Comparison of ENCODE assay signal across 10 cellular contexts in the genomic region with DNA sequence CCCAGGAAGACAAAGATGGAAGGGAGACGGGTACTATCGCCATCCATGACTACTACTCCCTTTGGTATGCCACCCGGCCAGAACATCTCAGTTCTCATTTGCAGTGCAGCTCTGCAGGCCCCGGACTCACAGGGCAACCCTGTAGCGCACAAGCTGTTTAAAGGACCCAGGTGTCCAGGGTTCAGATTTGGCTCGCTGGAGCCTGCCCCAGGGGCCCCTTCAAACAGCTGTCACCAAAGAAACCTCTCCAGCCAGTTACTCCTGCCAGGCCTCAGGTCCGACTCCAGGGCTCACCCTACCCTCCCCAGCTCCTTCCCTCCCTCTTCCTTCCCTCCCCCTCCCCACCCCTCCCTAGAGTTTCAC. TPM values are rescaled to one million over a fixed set of nuclear protein-coding genes. Genes with fewer than 3 reads are reported as not detected.
A peak's percentile ranks its signal among the peaks of the same experiment; 100 is the strongest.
DNase-seq lines count a peak whose midpoint lies in the region; ATAC-seq and TF ChIP-seq lines count a peak whose summit lies in the region.
"Had no signal": no experiment of that assay in that cellular context is flagged by ENCODE, and none has a peak within 500 bp of the region (broad histone marks: within the 10 kb centered on the region; RNA-seq: fewer than 3 reads in every experiment).

No MANE protein-coding gene starts in this region.

- H3K36me3 ChIP-seq in mesodermal cell (ENCODE audit: control insufficient read depth, insufficient read depth, low read length): no peaks in the 10 kb centered on the region
- no peaks in the 10 kb centered on the region for H3K36me3 ChIP-seq in tibial nerve

- peaks cover 33% of the 10 kb centered on the region for H3K4me1 Mint-ChIP-seq in activated T-cell treated with anti-CD3 and anti-CD28 coated beads, Interleukin-2, amount 50 U/mL, for 4 hours (ENCODE audit: low read depth)
- H3K4me1 Mint-ChIP-seq in activated naive CD8-positive, alpha-beta T cell treated with anti-CD3 and anti-CD28 coated beads, Interleukin-2, amount 50 U/mL, for 24 hours: peaks cover 42% of the 10 kb centered on the region

- no peak for TF ChIP-seq CTCF in tibial nerve (IDR thresholded peaks at IDR 0.05)

- no peaks in the 10 kb centered on the region for H3K9me3 Mint-ChIP-seq in activated T-cell treated with anti-CD3 and anti-CD28 coated beads, Interleukin-2, amount 50 U/mL, for 4 hours
- no peaks in the 10 kb centered on the region for H3K9me3 Mint-ChIP-seq in activated naive CD8-positive, alpha-beta T cell treated with anti-CD3 and anti-CD28 coated beads, Interleukin-2, amount 50 U/mL, for 24 hours

- no peak for TF ChIP-seq EP300 in tibial nerve (IDR thresholded peaks at IDR 0.05)

- H3K4me3 ChIP-seq in mesodermal cell (ENCODE audit: extremely low read depth, insufficient read depth, low read length, poor library complexity, severe bottlenecking) (no peak overlapping the region), tibial nerve (peak overlapping the region; percentile 3 to 44 (median 20))

- H3K27me3 Mint-ChIP-seq in activated T-cell treated with anti-CD3 and anti-CD28 coated beads, Interleukin-2, amount 50 U/mL, for 4 hours (ENCODE audit: low read depth): no peaks in the 10 kb centered on the region
- no peaks in the 10 kb centered on the region for H3K27me3 Mint-ChIP-seq in activated naive CD8-positive, alpha-beta T cell treated with anti-CD3 and anti-CD28 coated beads, Interleukin-2, amount 50 U/mL, for 24 hours

- H3K4me1 ChIP-seq in mesodermal cell (ENCODE audit: control insufficient read depth, insufficient read depth, low read length, poor library complexity, severe bottlenecking) (peaks cover 26% of the 10 kb centered on the region), tibial nerve (peaks cover 0 to 41% (median 25%) of the 10 kb centered on the region in 4 donors)

- no peak for TF ChIP-seq POLR2A in tibial nerve (IDR thresholded peaks at IDR 0.05)

- DNase-seq in activated T-cell treated with anti-CD3 and anti-CD28 coated beads, Interleukin-2, amount 50 U/mL, for 4 hours: no peak
- DNase-seq in activated T-cell treated with anti-CD3 and anti-CD28 coated beads for 4 hours (no peak), tibial nerve (ENCODE audit: low spot score in 2 of 2) (no peak), CD1c-positive myeloid dendritic cell (ENCODE audit: extremely low spot score) (no peak), NCI-H526 (lab: John Stamatoyannopoulos, UW) (no peak)
- no peak for DNase-seq in activated naive CD8-positive, alpha-beta T cell treated with anti-CD3 and anti-CD28 coated beads, Interleukin-2, amount 50 U/mL, for 24 hours
- DNase-seq: stimulated activated CD4-positive, alpha-beta T cell treated with anti-CD3 and anti-CD28 coated beads, Interleukin-2, amount 100 ng/mL, for 24 hours had no signal

- no peaks in the 10 kb centered on the region for H3K36me3 Mint-ChIP-seq in activated T-cell treated with anti-CD3 and anti-CD28 coated beads, Interleukin-2, amount 50 U/mL, for 4 hours (ENCODE audit: insufficient read depth)
- H3K36me3 Mint-ChIP-seq in activated naive CD8-positive, alpha-beta T cell treated with anti-CD3 and anti-CD28 coated beads, Interleukin-2, amount 50 U/mL, for 24 hours (ENCODE audit: low read depth): no peaks in the 10 kb centered on the region

- 41 to 82% methylated on average over 4 to 5 of the region's 7 CpGs for WGBS in mesodermal cell (ENCODE audit: insufficient coverage in 2 of 2), 2 experiments
- 25 to 27% methylated on average over 5 to 7 of the region's 7 CpGs for WGBS in tibial nerve, 2 donors

- H3K4me3 Mint-ChIP-seq in activated T-cell treated with anti-CD3 and anti-CD28 coated beads, Interleukin-2, amount 50 U/mL, for 4 hours: peak overlapping the region; percentile 24
- no peak overlapping the region for H3K4me3 Mint-ChIP-seq in activated naive CD8-positive, alpha-beta T cell treated with anti-CD3 and anti-CD28 coated beads, Interleukin-2, amount 50 U/mL, for 24 hours

- no peaks in the 10 kb centered on the region for H3K27me3 ChIP-seq in tibial nerve

- H3K27ac ChIP-seq in mesodermal cell (ENCODE audit: low read depth, low read length, severe bottlenecking): peak overlapping the region; percentile 94
- peak overlapping the region; percentile 82 to 96 (median 91) for H3K27ac ChIP-seq in tibial nerve

- H3K9me3 ChIP-seq in mesodermal cell (ENCODE audit: control insufficient read depth, low read length) (no peaks in the 10 kb centered on the region), tibial nerve (peaks cover 0 to 7% (median 0%) of the 10 kb centered on the region in 4 donors)

- no peak for ATAC-seq in activated T-cell treated with anti-CD3 and anti-CD28 coated beads, Interleukin-2, amount 50 U/mL, for 4 hours
- no peak for ATAC-seq in activated naive CD8-positive, alpha-beta T cell treated with anti-CD3 and anti-CD28 coated beads, Interleukin-2, amount 50 U/mL, for 24 hours
- no peak for ATAC-seq in activated CD4-positive, CD25-positive, alpha-beta regulatory T cell treated with anti-CD3 and anti-CD28 coated beads, Interleukin-2, amount 50 U/mL, for 24 hours

- H3K27ac Mint-ChIP-seq in activated naive CD8-positive, alpha-beta T cell treated with anti-CD3 and anti-CD28 coated beads, Interleukin-2, amount 50 U/mL, for 24 hours: peak overlapping the region; percentile 31

RNA-seq across cellular contexts. Expression of gene CHD4, which starts 5.5 kb away (rescaled TPM):
- 100 to 1,000 TPM; 311 to 336 (median 332) TPM for total RNA-seq in activated T-cell treated with anti-CD3 and anti-CD28 coated beads, Interleukin-2, amount 50 U/mL, for 4 hours
- polyA plus RNA-seq in mesodermal cell (2013, experiment 1 of 2): 261 TPM
- polyA plus RNA-seq in mesodermal cell (2013, experiment 2 of 2): 233 TPM
- total RNA-seq in tibial nerve: 100 to 1,000 TPM; 192 to 256 (median 242) TPM

RNA-seq across cellular contexts. Expression of gene LPAR5, which starts 23.1 kb away (rescaled TPM):
- 1 to 10 TPM; 3.8 to 5.5 (median 5.1) TPM for total RNA-seq in activated T-cell treated with anti-CD3 and anti-CD28 coated beads, Interleukin-2, amount 50 U/mL, for 4 hours
- polyA plus RNA-seq in mesodermal cell (2013, experiment 1 of 2): 3.2 TPM
- 1.7 TPM for polyA plus RNA-seq in mesodermal cell (2013, experiment 2 of 2)
- total RNA-seq in tibial nerve: 10 to 100 TPM in 1 of 4 donors, 1 to 10 TPM in 3; 1.8 to 11.4 (median 3.2) TPM
- total RNA-seq: M059J had no signal

RNA-seq across cellular contexts. Expression of gene ACRBP, which starts 34.6 kb away (rescaled TPM):
- total RNA-seq in activated T-cell treated with anti-CD3 and anti-CD28 coated beads, Interleukin-2, amount 50 U/mL, for 4 hours: 1 to 10 TPM in 1 of 3 donors, under 1 TPM in 2; 0.65 to 1.3 (median 0.71) TPM
- polyA plus RNA-seq in mesodermal cell (2013, experiment 1 of 2): 6.3 TPM
- polyA plus RNA-seq in mesodermal cell (2013, experiment 2 of 2): 4.0 TPM
- 1 to 10 TPM in 3 of 4 donors, under 1 TPM in 1; 0.30 to 2.4 (median 2.0) TPM for total RNA-seq in tibial nerve
- total RNA-seq: M059J had no signal

RNA-seq across cellular contexts. Expression of gene NOP2, which starts 44.5 kb away (rescaled TPM):
- total RNA-seq in activated T-cell treated with anti-CD3 and anti-CD28 coated beads, Interleukin-2, amount 50 U/mL, for 4 hours: 100 to 1,000 TPM; 267 to 300 (median 270) TPM
- 34.8 TPM for polyA plus RNA-seq in mesodermal cell (2013, experiment 1 of 2)
- polyA plus RNA-seq in mesodermal cell (2013, experiment 2 of 2): 34.5 TPM
- total RNA-seq in tibial nerve: 10 to 100 TPM; 16.1 to 30.9 (median 24.3) TPM

RNA-seq across cellular contexts. Expression of gene ING4, which starts 50.3 kb away (rescaled TPM):
- 1 to 10 TPM; 5.9 to 7.5 (median 6.9) TPM for total RNA-seq in activated T-cell treated with anti-CD3 and anti-CD28 coated beads, Interleukin-2, amount 50 U/mL, for 4 hours
- 38.7 TPM for polyA plus RNA-seq in mesodermal cell (2013, experiment 1 of 2)
- polyA plus RNA-seq in mesodermal cell (2013, experiment 2 of 2): 38.1 TPM
- total RNA-seq in tibial nerve: 10 to 100 TPM; 32.6 to 52.5 (median 45.3) TPM
